Comparison of ENCODE assay signal across 1 cellular context in genomic region chr9:18825775-18826174, GRCh38.
TF ChIP-seq lines count a peak whose summit lies in the region.

No MANE protein-coding gene starts in this region.

TF ChIP-seq in IMR-90, 13 proteins besides CTCF, POLR2A, EP300 and RAD21 (continued from another document):
- TF ChIP-seq NFE2L2 (IDR thresholded peaks at IDR 0.05; ENCODE audit: low read depth, low read length) = no peak
